ENCODE assay signal across 1 cellular context in genomic region chr4:108018038-108018883, GRCh38.
TF ChIP-seq lines count a peak whose summit lies in the region.

No MANE protein-coding gene starts in this region.

TF ChIP-seq in K562, 482 proteins besides CTCF, POLR2A, EP300 and RAD21 (continued from another document):
- TF ChIP-seq PHB (CRISPR knock-in tag; IDR thresholded peaks at IDR 0.05) (no peak), ZNF316 (IDR thresholded peaks at IDR 0.05) (no peak), DEAF1 (CRISPR knock-in tag; IDR thresholded peaks at IDR 0.05) (peak; percentile 46; the same call in 1 of the 2 replicates), EGR1 (conservative IDR thresholded peaks at IDR 0.05) (no peak), DLX4 (CRISPR knock-in tag; IDR thresholded peaks at IDR 0.05) (no peak), ZNF511 (CRISPR knock-in tag; IDR thresholded peaks at IDR 0.05) (no peak), NRF1 (conservative IDR thresholded peaks at IDR 0.05 in 1 of 2, IDR thresholded peaks at IDR 0.05 in 1 of 2) (no peak), NFATC3 (IDR thresholded peaks at IDR 0.05) (no peak), ZNF507 (tag; conservative IDR thresholded peaks at IDR 0.05) (no peak), ZBTB7A (IDR thresholded peaks at IDR 0.05; ENCODE audit: borderline replicate concordance, control insufficient read depth, low read depth, low read length) (no peak), ARID2 (IDR thresholded peaks at IDR 0.05) (peak; percentile 23; the same call in 1 of the 2 replicates), CBFA2T3 (IDR thresholded peaks at IDR 0.05) (no peak), ZNF280B (CRISPR knock-in tag; IDR thresholded peaks at IDR 0.05) (no peak)
